1 cellular context compared by ENCODE assay signal in genomic region chrX:65985922-65986588, GRCh38.
TF ChIP-seq lines count a peak whose summit lies in the region.

No MANE protein-coding gene starts in this region.

TF ChIP-seq in K562, 482 proteins besides CTCF, POLR2A, EP300 and RAD21 (continued from another document and continues in another):
- peak; percentile 60 for TF ChIP-seq PKNOX1 (IDR thresholded peaks at IDR 0.05)
- TF ChIP-seq FOSL1 (tag; conservative IDR thresholded peaks at IDR 0.05), result 0 out of 2 replicates have a peak, but pooled peaks have one; percentile 24
- peak; percentile 22; the same call in 1 of the 2 replicates for TF ChIP-seq RFX1 (IDR thresholded peaks at IDR 0.05)
- TF ChIP-seq ZNF518B (CRISPR knock-in tag; IDR thresholded peaks at IDR 0.05), result no peak
- TF ChIP-seq ZNF408 (CRISPR knock-in tag; IDR thresholded peaks at IDR 0.05; ENCODE audit: low read depth), result no peak
- TF ChIP-seq VEZF1 (CRISPR knock-in tag; IDR thresholded peaks at IDR 0.05), result peak; percentile 21; the same call in 1 of the 2 replicates
- peak; percentile 19; the same call in 1 of the 2 replicates for TF ChIP-seq CTBP1 (IDR thresholded peaks at IDR 0.05; ENCODE audit: borderline replicate concordance)
- TF ChIP-seq CC2D1A (IDR thresholded peaks at IDR 0.05), result peak; percentile 80
- TF ChIP-seq SOX6 (IDR thresholded peaks at IDR 0.05), result peak; percentile 44; the same call in 1 of the 2 replicates
- peak; percentile 20; the same call in 1 of the 2 replicates for TF ChIP-seq ESRRA (IDR thresholded peaks at IDR 0.05; ENCODE audit: borderline replicate concordance, low read depth)
- no peak for TF ChIP-seq PATZ1 (CRISPR knock-in tag; IDR thresholded peaks at IDR 0.05; ENCODE audit: borderline replicate concordance)
- TF ChIP-seq EP400 (IDR thresholded peaks at IDR 0.05), result peak; percentile 32; the same call in 1 of the 2 replicates
- peak; percentile 61 for TF ChIP-seq CBFA2T3 (IDR thresholded peaks at IDR 0.05)
- TF ChIP-seq CREM (IDR thresholded peaks at IDR 0.05; ENCODE audit: low read depth), result 0 out of 2 replicates have a peak, but pooled peaks have one; percentile 12
- TF ChIP-seq, protein P1, sequence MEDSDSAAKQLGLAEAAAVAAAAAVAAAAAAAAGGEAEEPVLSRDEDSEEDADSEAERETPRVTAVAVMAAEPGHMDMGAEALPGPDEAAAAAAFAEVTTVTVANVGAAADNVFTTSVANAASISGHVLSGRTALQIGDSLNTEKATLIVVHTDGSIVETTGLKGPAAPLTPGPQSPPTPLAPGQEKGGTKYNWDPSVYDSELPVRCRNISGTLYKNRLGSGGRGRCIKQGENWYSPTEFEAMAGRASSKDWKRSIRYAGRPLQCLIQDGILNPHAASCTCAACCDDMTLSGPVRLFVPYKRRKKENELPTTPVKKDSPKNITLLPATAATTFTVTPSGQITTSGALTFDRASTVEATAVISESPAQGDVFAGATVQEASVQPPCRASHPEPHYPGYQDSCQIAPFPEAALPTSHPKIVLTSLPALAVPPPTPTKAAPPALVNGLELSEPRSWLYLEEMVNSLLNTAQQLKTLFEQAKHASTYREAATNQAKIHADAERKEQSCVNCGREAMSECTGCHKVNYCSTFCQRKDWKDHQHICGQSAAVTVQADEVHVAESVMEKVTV (CRISPR knock-in tag; IDR thresholded peaks at IDR 0.05), result peak; percentile 66
- peak; percentile 35 for TF ChIP-seq PRDM10 (IDR thresholded peaks at IDR 0.05; ENCODE audit: partially characterized antibody)
- TF ChIP-seq, protein P2, sequence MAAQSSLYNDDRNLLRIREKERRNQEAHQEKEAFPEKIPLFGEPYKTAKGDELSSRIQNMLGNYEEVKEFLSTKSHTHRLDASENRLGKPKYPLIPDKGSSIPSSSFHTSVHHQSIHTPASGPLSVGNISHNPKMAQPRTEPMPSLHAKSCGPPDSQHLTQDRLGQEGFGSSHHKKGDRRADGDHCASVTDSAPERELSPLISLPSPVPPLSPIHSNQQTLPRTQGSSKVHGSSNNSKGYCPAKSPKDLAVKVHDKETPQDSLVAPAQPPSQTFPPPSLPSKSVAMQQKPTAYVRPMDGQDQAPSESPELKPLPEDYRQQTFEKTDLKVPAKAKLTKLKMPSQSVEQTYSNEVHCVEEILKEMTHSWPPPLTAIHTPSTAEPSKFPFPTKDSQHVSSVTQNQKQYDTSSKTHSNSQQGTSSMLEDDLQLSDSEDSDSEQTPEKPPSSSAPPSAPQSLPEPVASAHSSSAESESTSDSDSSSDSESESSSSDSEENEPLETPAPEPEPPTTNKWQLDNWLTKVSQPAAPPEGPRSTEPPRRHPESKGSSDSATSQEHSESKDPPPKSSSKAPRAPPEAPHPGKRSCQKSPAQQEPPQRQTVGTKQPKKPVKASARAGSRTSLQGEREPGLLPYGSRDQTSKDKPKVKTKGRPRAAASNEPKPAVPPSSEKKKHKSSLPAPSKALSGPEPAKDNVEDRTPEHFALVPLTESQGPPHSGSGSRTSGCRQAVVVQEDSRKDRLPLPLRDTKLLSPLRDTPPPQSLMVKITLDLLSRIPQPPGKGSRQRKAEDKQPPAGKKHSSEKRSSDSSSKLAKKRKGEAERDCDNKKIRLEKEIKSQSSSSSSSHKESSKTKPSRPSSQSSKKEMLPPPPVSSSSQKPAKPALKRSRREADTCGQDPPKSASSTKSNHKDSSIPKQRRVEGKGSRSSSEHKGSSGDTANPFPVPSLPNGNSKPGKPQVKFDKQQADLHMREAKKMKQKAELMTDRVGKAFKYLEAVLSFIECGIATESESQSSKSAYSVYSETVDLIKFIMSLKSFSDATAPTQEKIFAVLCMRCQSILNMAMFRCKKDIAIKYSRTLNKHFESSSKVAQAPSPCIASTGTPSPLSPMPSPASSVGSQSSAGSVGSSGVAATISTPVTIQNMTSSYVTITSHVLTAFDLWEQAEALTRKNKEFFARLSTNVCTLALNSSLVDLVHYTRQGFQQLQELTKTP (IDR thresholded peaks at IDR 0.05; ENCODE audit: low read depth in 1 of 2, partially characterized antibody in 2 of 2), result peak; percentile 39 to 53
- TF ChIP-seq, protein P3, sequence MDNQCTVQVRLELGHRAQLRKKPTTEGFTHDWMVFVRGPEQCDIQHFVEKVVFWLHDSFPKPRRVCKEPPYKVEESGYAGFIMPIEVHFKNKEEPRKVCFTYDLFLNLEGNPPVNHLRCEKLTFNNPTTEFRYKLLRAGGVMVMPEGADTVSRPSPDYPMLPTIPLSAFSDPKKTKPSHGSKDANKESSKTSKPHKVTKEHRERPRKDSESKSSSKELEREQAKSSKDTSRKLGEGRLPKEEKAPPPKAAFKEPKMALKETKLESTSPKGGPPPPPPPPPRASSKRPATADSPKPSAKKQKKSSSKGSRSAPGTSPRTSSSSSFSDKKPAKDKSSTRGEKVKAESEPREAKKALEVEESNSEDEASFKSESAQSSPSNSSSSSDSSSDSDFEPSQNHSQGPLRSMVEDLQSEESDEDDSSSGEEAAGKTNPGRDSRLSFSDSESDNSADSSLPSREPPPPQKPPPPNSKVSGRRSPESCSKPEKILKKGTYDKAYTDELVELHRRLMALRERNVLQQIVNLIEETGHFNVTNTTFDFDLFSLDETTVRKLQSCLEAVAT (IDR thresholded peaks at IDR 0.05), result peak; percentile 16 to 42; a peak in 1 of 4 replicates
- peak; percentile 55; the same call in 1 of the 2 replicates for TF ChIP-seq ETV1 (tag; conservative IDR thresholded peaks at IDR 0.05; ENCODE audit: low read depth)
- TF ChIP-seq SMAD2 (IDR thresholded peaks at IDR 0.05; ENCODE audit: low read depth, low read length), result no peak
- TF ChIP-seq, protein P4, sequence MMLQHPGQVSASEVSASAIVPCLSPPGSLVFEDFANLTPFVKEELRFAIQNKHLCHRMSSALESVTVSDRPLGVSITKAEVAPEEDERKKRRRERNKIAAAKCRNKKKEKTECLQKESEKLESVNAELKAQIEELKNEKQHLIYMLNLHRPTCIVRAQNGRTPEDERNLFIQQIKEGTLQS (IDR thresholded peaks at IDR 0.05), result peak; percentile 55
- TF ChIP-seq, protein P4 (CRISPR knock-in tag; conservative IDR thresholded peaks at IDR 0.05), result no peak
- 0 out of 2 replicates have a peak, but pooled peaks have one; percentile 7 for TF ChIP-seq ARID1B (IDR thresholded peaks at IDR 0.05)
- TF ChIP-seq MNT (conservative IDR thresholded peaks at IDR 0.05), result 0 out of 4 replicates have a peak, but pooled peaks of 1 of the 2 experiments have one; percentile 31
- peak; percentile 60; the same call in 1 of the 2 replicates for TF ChIP-seq SMC3 (conservative IDR thresholded peaks at IDR 0.05; ENCODE audit: insufficient read depth, low read depth, low read length)
- no peak for TF ChIP-seq KDM1A (IDR thresholded peaks at IDR 0.05)
- TF ChIP-seq DLX4 (CRISPR knock-in tag; IDR thresholded peaks at IDR 0.05), result no peak
- TF ChIP-seq RAD51 (IDR thresholded peaks at IDR 0.05; ENCODE audit: borderline replicate concordance, low read depth), result 0 out of 2 replicates have a peak, but pooled peaks have one; percentile 9
- peak; percentile 14; the same call in 1 of the 2 replicates for TF ChIP-seq FOXJ3 (CRISPR knock-in tag; IDR thresholded peaks at IDR 0.05)
- TF ChIP-seq ATF7 (IDR thresholded peaks at IDR 0.05), result peak; percentile 21; the same call in 1 of the 2 replicates
- peak; percentile 27; the same call in 1 of the 2 replicates for TF ChIP-seq CBFA2T2 (conservative IDR thresholded peaks at IDR 0.05)
